Comparison of ENCODE assay signal across 19 cellular contexts in genomic region chr1:208850441-208850840, GRCh38.
DNase-seq lines count a peak whose midpoint lies in the region; ATAC-seq, FAIRE-seq and TF ChIP-seq lines count a peak whose summit lies in the region.
"Had no signal": no experiment of that assay in that cellular context is flagged by ENCODE, and none has a peak within 500 bp of the region (broad histone marks: within the 10 kb centered on the region; RNA-seq: fewer than 3 reads in every experiment).

No MANE protein-coding gene starts in this region.

- H3K4me3 ChIP-seq in bronchial epithelial cell (ENCODE audit: low read depth, low read length) (no peak overlapping the region), small intestine (ENCODE audit: low read depth in 1 of 2, low read length in 2 of 2) (no peak overlapping the region)
- H3K4me3 ChIP-seq: HAP-1 had no signal

- H3K4me1 ChIP-seq in small intestine (ENCODE audit: control insufficient read depth in 2 of 2, insufficient read depth in 1 of 2, low read depth in 1 of 2, low read length in 1 of 2) = no peaks in the 10 kb centered on the region
- H3K4me1 ChIP-seq: HAP-1 had no signal

- H3K9me3 Mint-ChIP-seq in stimulated activated effector memory CD8-positive, alpha-beta T cell treated with anti-CD3 and anti-CD28 coated beads, Interleukin-12 subunit alpha, Interleukin-12 subunit beta, amount 100 ng/mL, for 72 hours = no peaks in the 10 kb centered on the region
- H3K9me3 Mint-ChIP-seq: CD4-positive, alpha-beta T cell had no signal

- 81 to 87% (median 84%) methylated on average over 5 of the region's 5 CpGs for WGBS in small intestine, 3 donors

- no peaks in the 10 kb centered on the region for H3K27me3 ChIP-seq in bronchial epithelial cell (ENCODE audit: control insufficient read depth, insufficient read depth, low read length)
- H3K27me3 ChIP-seq in small intestine (ENCODE audit: control insufficient read depth in 2 of 2, insufficient read depth in 2 of 2, low read length in 2 of 2) = no peaks in the 10 kb centered on the region

- no peak for TF ChIP-seq CTCF in bronchial epithelial cell (IDR thresholded peaks at IDR 0.05; ENCODE audit: insufficient read depth, low read length, severe bottlenecking)

- DNase-seq in NCI-H345 (lab: John Stamatoyannopoulos, UW) (peak; percentile 12), NCI-H345 treated with DMSO at 0.1 percent for 48 hours (lab: John Stamatoyannopoulos, UW; ENCODE audit: unreplicated experiment) (no peak), NCI-H82 (lab: John Stamatoyannopoulos, UW) (peak; percentile 82), bronchial epithelial cell (ENCODE audit: low read depth) (peak; percentile 13), foreskin melanocyte (no peak), small intestine (no peak)
- DNase-seq in stimulated activated effector memory CD8-positive, alpha-beta T cell treated with anti-CD3 and anti-CD28 coated beads, Interleukin-12 subunit alpha, Interleukin-12 subunit beta, amount 100 ng/mL, for 72 hours (ENCODE audit: low spot score in 2 of 2) = no peak
- no peak for DNase-seq in activated T-cell treated with anti-CD3 and anti-CD28 coated beads, Interleukin-2, amount 50 U/mL, for 48 hours
- DNase-seq: ACHN; C1 segment of cervical spinal cord; Calu3; CD4-positive, alpha-beta T cell; DMS 273 treated with DMSO at 0.1 percent for 48 hours; EL; GOT3; IMR-90 had no signal

- H3K4me1 Mint-ChIP-seq in stimulated activated effector memory CD8-positive, alpha-beta T cell treated with anti-CD3 and anti-CD28 coated beads, Interleukin-12 subunit alpha, Interleukin-12 subunit beta, amount 100 ng/mL, for 72 hours = no peaks in the 10 kb centered on the region

- no peak overlapping the region for H3K27ac ChIP-seq in small intestine (ENCODE audit: low read depth in 1 of 2, low read length in 1 of 2)

- H3K36me3 Mint-ChIP-seq in stimulated activated effector memory CD8-positive, alpha-beta T cell treated with anti-CD3 and anti-CD28 coated beads, Interleukin-12 subunit alpha, Interleukin-12 subunit beta, amount 100 ng/mL, for 72 hours = no peaks in the 10 kb centered on the region

- no peaks in the 10 kb centered on the region for H3K9me3 ChIP-seq in small intestine (ENCODE audit: control insufficient read depth, low read depth)
- H3K9me3 ChIP-seq: HAP-1 had no signal

- no peak overlapping the region for H3K4me3 Mint-ChIP-seq in stimulated activated effector memory CD8-positive, alpha-beta T cell treated with anti-CD3 and anti-CD28 coated beads, Interleukin-12 subunit alpha, Interleukin-12 subunit beta, amount 100 ng/mL, for 72 hours
- H3K4me3 Mint-ChIP-seq: CD4-positive, alpha-beta T cell had no signal

- ATAC-seq in stimulated activated effector memory CD8-positive, alpha-beta T cell treated with anti-CD3 and anti-CD28 coated beads, Interleukin-12 subunit alpha, Interleukin-12 subunit beta, amount 100 ng/mL, for 72 hours = peak; percentile 25

- FAIRE-seq in bronchial epithelial cell (lab: Jason Lieb, UNC) (peak; percentile 50), small intestine (lab: Jason Lieb, UNC) (no peak)
- FAIRE-seq: G401.6, GM12891 had no signal

- no peaks in the 10 kb centered on the region for H3K36me3 ChIP-seq in bronchial epithelial cell (ENCODE audit: control insufficient read depth, insufficient read depth, low read length)
- H3K36me3 ChIP-seq in small intestine (ENCODE audit: control insufficient read depth in 2 of 2, insufficient read depth in 2 of 2, low read length in 2 of 2) = no peaks in the 10 kb centered on the region
- H3K36me3 ChIP-seq: HAP-1 had no signal

- no peak overlapping the region for H3K27ac Mint-ChIP-seq in stimulated activated effector memory CD8-positive, alpha-beta T cell treated with anti-CD3 and anti-CD28 coated beads, Interleukin-12 subunit alpha, Interleukin-12 subunit beta, amount 100 ng/mL, for 72 hours
- H3K27ac Mint-ChIP-seq: CD4-positive, alpha-beta T cell had no signal

Comparison
In these comparisons a context has a peak if more than half of its experiments do, and no peak if none do; other contexts are left out.
1. DNase-seq: peak in NCI-H345 (single experiment), NCI-H82 (single experiment) and bronchial epithelial cell (single experiment); none in NCI-H345 treated with DMSO at 0.1 percent for 48 hours (single experiment), stimulated activated effector memory CD8-positive, alpha-beta T cell treated with anti-CD3 and anti-CD28 coated beads, Interleukin-12 subunit alpha, Interleukin-12 subunit beta, amount 100 ng/mL, for 72 hours (0 of 2), foreskin melanocyte (single experiment), small intestine (single experiment) and activated T-cell treated with anti-CD3 and anti-CD28 coated beads, Interleukin-2, amount 50 U/mL, for 48 hours (0 of 2).